Comparison of ENCODE assay signal across 12 cellular contexts in genomic region chr11:16909375-16910035, GRCh38.
A peak's percentile ranks its signal among the peaks of the same experiment; 100 is the strongest.
DNase-seq lines count a peak whose midpoint lies in the region; ATAC-seq, FAIRE-seq and TF ChIP-seq lines count a peak whose summit lies in the region.
"Had no signal": no experiment of that assay in that cellular context is flagged by ENCODE, and none has a peak within 500 bp of the region (broad histone marks: within the 10 kb centered on the region; RNA-seq: fewer than 3 reads in every experiment).

No MANE protein-coding gene starts in this region.

- ATAC-seq in GM19351 (IDR thresholded peaks at IDR 0.05; ENCODE audit: unreplicated experiment) (peak; percentile 78), HG02943 (IDR thresholded peaks at IDR 0.05; ENCODE audit: low read depth, unreplicated experiment) (peak; percentile 69), gastrocnemius medialis (no peak)
- ATAC-seq: CD8-positive, alpha-beta T cell had no signal

- TF ChIP-seq CTCF in gastrocnemius medialis (IDR thresholded peaks at IDR 0.05 in 4 of 5, conservative IDR thresholded peaks at IDR 0.05 in 1 of 5): no peak

- peak; percentile 78 for FAIRE-seq in GM12891 (lab: Jason Lieb, UNC)

- in situ Hi-C loops in gastrocnemius medialis (cut with MboI; ENCODE audit: low sequenced_read_pairs in 4 of 4) (no loop called here), KBM-7 (cut with MboI; ENCODE audit: low pct_unique_long_range_greater_than_20kb, low sequenced_read_pairs) (no loop called here)

- H3K27ac ChIP-seq in gastrocnemius medialis: no peak overlapping the region

- H3K36me3 ChIP-seq in gastrocnemius medialis: no peaks in the 10 kb centered on the region

- no peak for DNase-seq in GM12891 (ENCODE audit: insufficient read length, low spot score)
- peak; percentile 23 for DNase-seq in RPMI8226
- no peak for DNase-seq in gastrocnemius medialis
- DNase-seq in DMS 273 (lab: John Stamatoyannopoulos, UW; ENCODE audit: unreplicated experiment): no peak
- DNase-seq in KBM-7: no peak
- DNase-seq in GF-D8 (lab: John Stamatoyannopoulos, UW): no peak
- DNase-seq: activated CD4-positive, alpha-beta T cell treated with anti-CD3 and anti-CD28 coated beads for 1 hour; CD8-positive, alpha-beta T cell; central memory CD4-positive, alpha-beta T cell; NCI-H510A treated with DMSO at 0.1 percent for 48 hours had no signal

- intact Hi-C loops in gastrocnemius medialis (cut with DNase I; ENCODE audit: low total_unique reads): no loop called here

- TF ChIP-seq POLR2A in GM12891 (IDR thresholded peaks at IDR 0.05; ENCODE audit: low read depth, low read length) (no peak), gastrocnemius medialis (IDR thresholded peaks at IDR 0.05) (no peak)

- H3K9me3 ChIP-seq in gastrocnemius medialis: no peaks in the 10 kb centered on the region

- H3K4me1 ChIP-seq in gastrocnemius medialis: no peaks in the 10 kb centered on the region

- no peaks in the 10 kb centered on the region for H3K27me3 ChIP-seq in gastrocnemius medialis

- H3K4me3 ChIP-seq in gastrocnemius medialis: no peak overlapping the region

TF ChIP-seq in GM12891, 5 proteins besides CTCF, POLR2A, EP300 and RAD21:
- no peak for TF ChIP-seq PAX5 (IDR thresholded peaks at IDR 0.05; ENCODE audit: insufficient read depth, low read length, severe bottlenecking)
- TF ChIP-seq TAF1 (IDR thresholded peaks at IDR 0.05; ENCODE audit: low read depth, low read length): no peak
- no peak for TF ChIP-seq POLR2AphosphoS5 (IDR thresholded peaks at IDR 0.05; ENCODE audit: low read depth, low read length)
- no peak for TF ChIP-seq SPI1 (IDR thresholded peaks at IDR 0.05; ENCODE audit: low read depth, low read length)
- no peak for TF ChIP-seq POU2F2 (IDR thresholded peaks at IDR 0.05; ENCODE audit: low read depth, low read length)

Comparison
In these comparisons a context has a peak if more than half of its experiments do, and no peak if none do; other contexts are left out.
1. ATAC-seq: peak in GM19351 (single experiment) and HG02943 (single experiment); none in gastrocnemius medialis (0 of 2).